ENCODE assay signal across 8 cellular contexts in the genomic region with DNA sequence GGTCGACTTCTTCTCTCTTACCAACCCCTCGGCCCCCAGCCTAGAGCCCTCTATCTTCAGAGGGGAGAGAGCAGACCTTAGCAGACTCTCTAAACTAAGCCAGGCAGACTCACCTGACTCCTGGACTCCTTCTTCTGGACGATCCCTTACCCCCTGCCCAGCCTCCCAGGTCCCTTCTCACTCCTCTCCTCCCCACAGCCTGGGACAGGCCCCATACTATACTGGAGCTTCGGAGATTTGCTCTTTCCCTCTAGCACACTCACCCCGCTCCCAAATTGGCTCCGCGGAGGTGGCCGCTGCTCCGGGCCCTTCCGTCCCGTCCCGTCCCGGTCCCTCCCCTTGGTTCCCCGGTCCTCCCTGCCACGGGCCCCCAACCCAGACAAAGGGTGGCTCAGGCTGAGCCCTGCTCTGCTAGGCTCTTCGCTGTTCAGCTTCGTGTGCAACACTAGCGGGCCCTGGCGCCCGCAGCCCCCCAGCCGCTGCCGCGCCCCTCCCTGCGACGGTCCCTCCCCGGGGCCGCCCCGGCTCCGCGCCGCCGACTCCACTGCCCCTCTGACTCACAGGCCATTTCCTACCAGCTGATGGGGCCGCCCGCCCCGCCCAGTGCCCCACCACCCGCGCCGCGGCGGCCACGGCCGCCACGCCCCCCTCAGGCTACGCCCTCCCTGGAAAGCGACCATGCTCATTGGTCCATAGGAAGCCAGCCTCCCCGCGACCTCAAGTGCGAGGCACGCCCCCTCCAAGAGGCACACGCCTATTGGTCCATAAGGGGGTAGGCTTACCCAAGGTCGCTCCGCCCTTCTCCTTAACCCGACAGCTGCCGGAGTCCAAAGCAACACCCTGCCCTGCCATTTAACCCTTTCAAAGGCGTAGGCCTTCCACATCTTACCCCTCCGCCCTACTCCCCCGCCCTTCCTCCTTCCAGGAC. TPM values are rescaled to one million over a fixed set of nuclear protein-coding genes. Genes with fewer than 3 reads are reported as not detected.
DNase-seq lines count a peak whose midpoint lies in the region; ATAC-seq, FAIRE-seq and TF ChIP-seq lines count a peak whose summit lies in the region.

No MANE protein-coding gene starts in this region.

- peak overlapping the region; percentile 84 for H3K9ac ChIP-seq in keratinocyte (ENCODE audit: control insufficient read depth, extremely low read depth, insufficient read depth, low read length)

- peaks cover 38% of the 10 kb centered on the region for H3K4me1 ChIP-seq in keratinocyte (ENCODE audit: control insufficient read depth, extremely low read depth, insufficient read depth, low read length)

- H4K20me1 ChIP-seq in keratinocyte (ENCODE audit: control insufficient read depth, extremely low read depth, insufficient read depth, low read length) = peaks cover 13% of the 10 kb centered on the region

- no peaks in the 10 kb centered on the region for H3K9me3 ChIP-seq in keratinocyte (ENCODE audit: control insufficient read depth, low read depth, low read length)

- no peaks in the 10 kb centered on the region for H3K27me3 ChIP-seq in keratinocyte (ENCODE audit: control insufficient read depth, extremely low read depth, insufficient read depth, low read length)

- ATAC-seq in GM19025 (IDR thresholded peaks at IDR 0.05; ENCODE audit: low read depth, unreplicated experiment) = peak; percentile 82
- ATAC-seq in HG03354 (IDR thresholded peaks at IDR 0.05; ENCODE audit: poor library complexity, severe bottlenecking, unreplicated experiment) = peak; percentile 67

- H3K27ac ChIP-seq in keratinocyte (ENCODE audit: control insufficient read depth, insufficient read depth, low read length) = peak overlapping the region; percentile 83

- H2AFZ ChIP-seq in keratinocyte (ENCODE audit: control insufficient read depth, low read length) = peak overlapping the region; percentile 44

- dilution Hi-C loops in keratinocyte (cut with MboI; ENCODE audit: extremely low pct_ligation_motif_present, low sequenced_read_pairs) = no loop called here

- peak overlapping the region; percentile 81 to 92 (median 91) for H3K4me3 ChIP-seq in keratinocyte (ENCODE audit: control insufficient read depth in 2 of 3, extremely low read depth in 1 of 3, insufficient read depth in 2 of 3, low read depth in 1 of 3, low read length in 3 of 3)

- H3K36me3 ChIP-seq in keratinocyte (ENCODE audit: control insufficient read depth in 2 of 2, extremely low read depth in 1 of 2, insufficient read depth in 2 of 2, low read length in 2 of 2) = peaks cover 19 to 24% of the 10 kb centered on the region in 2 experiments

- H3K4me2 ChIP-seq in keratinocyte (ENCODE audit: control insufficient read depth, extremely low read depth, insufficient read depth, low read depth, low read length) = peak overlapping the region; percentile 100

- H3K9me1 ChIP-seq in keratinocyte (ENCODE audit: control insufficient read depth, extremely low read depth, insufficient read depth, low read length) = no peaks in the 10 kb centered on the region

- peak; percentile 96 for DNase-seq in AG08396 (ENCODE audit: low spot score)
- DNase-seq in NCI-H446 (lab: John Stamatoyannopoulos, UW) = peak; percentile 97 to 99
- DNase-seq in activated CD4-positive, CD25-positive, alpha-beta regulatory T cell treated with anti-CD3 and anti-CD28 coated beads, Interleukin-2, amount 50 U/mL, for 72 hours = peak; percentile 91
- peak; percentile 74 to 95 for DNase-seq in cerebellar nuclear complex (lab: John Stamatoyannopoulos, UW)
- peak; percentile 97 for DNase-seq in keratinocyte (ENCODE audit: low read depth, low spot score)
- peak; percentile 94 to 97 (median 95) for DNase-seq in stimulated activated CD4-positive, alpha-beta T cell treated with anti-CD3 and anti-CD28 coated beads, Interleukin-12 subunit alpha, Interleukin-12 subunit beta, amount 100 ng/mL, for 48 hours (ENCODE audit: low read depth in 2 of 3, low spot score in 1 of 3)

- peak; percentile 58 for FAIRE-seq in keratinocyte (lab: Jason Lieb, UNC)

- no peak for TF ChIP-seq CTCF in keratinocyte (optimal IDR thresholded peaks at IDR 0.05 in 1 of 3, IDR thresholded peaks at IDR 0.05 in 1 of 3, conservative IDR thresholded peaks at IDR 0.05 in 1 of 3; ENCODE audit: extremely low read depth in 1 of 3, insufficient read depth in 2 of 3, low read length in 3 of 3)

- peaks cover 48% of the 10 kb centered on the region for H3K79me2 ChIP-seq in keratinocyte (ENCODE audit: control insufficient read depth, insufficient read depth, low read length)

RNA-seq across cellular contexts. Expression of a gene that starts 4.4 kb away (rescaled TPM):
- polyA plus RNA-seq in keratinocyte = 32.7 to 51.3 TPM (median 39.4 TPM) in 3 replicates
- polyA plus RNA-seq in keratinocyte (2011; ENCODE audit: low read depth) = 6.2 TPM
- polyA plus RNA-seq in keratinocyte (2011; cell fraction: cytosol; rRNA removed) = 43.2 and 52.8 TPM in 2 replicates
- polyA plus RNA-seq in keratinocyte (2011; cell fraction: nucleus; rRNA removed) = 67.9 and 80.4 TPM in 2 replicates
- polyA plus RNA-seq in keratinocyte (2012; ENCODE audit: low replicate concordance) = 19.0 and 29.9 TPM in 2 replicates
- 29.3 to 47.8 TPM (median 40.4 TPM) in 3 replicates for polyA minus RNA-seq in keratinocyte
- polyA minus RNA-seq in keratinocyte (2011; cell fraction: cytosol; rRNA and poly(A)+ RNA removed) = 44.1 TPM
- polyA minus RNA-seq in keratinocyte (2011; cell fraction: nucleus; rRNA and poly(A)+ RNA removed) = 30.5 and 37.5 TPM in 2 replicates

RNA-seq across cellular contexts. Expression of a gene that starts 8.3 kb away (rescaled TPM):
- 149 to 174 TPM (median 154 TPM) in 3 replicates for polyA plus RNA-seq in keratinocyte
- 53.8 TPM for polyA plus RNA-seq in keratinocyte (2011; ENCODE audit: low read depth)
- polyA plus RNA-seq in keratinocyte (2011; cell fraction: cytosol; rRNA removed) = 129 and 146 TPM in 2 replicates
- 70.7 and 85.4 TPM in 2 replicates for polyA plus RNA-seq in keratinocyte (2011; cell fraction: nucleus; rRNA removed)
- polyA plus RNA-seq in keratinocyte (2012; ENCODE audit: low replicate concordance) = 109 and 138 TPM in 2 replicates
- 86.9 to 195 TPM (median 104 TPM) in 3 replicates for polyA minus RNA-seq in keratinocyte
- 49.5 TPM for polyA minus RNA-seq in keratinocyte (2011; cell fraction: cytosol; rRNA and poly(A)+ RNA removed)
- 10.3 and 18.0 TPM in 2 replicates for polyA minus RNA-seq in keratinocyte (2011; cell fraction: nucleus; rRNA and poly(A)+ RNA removed)

RNA-seq across cellular contexts. Expression of a gene that starts 14.9 kb away (rescaled TPM):
- 18.6 to 27.0 TPM (median 20.7 TPM) in 3 replicates for polyA plus RNA-seq in keratinocyte
- polyA plus RNA-seq in keratinocyte (2011; ENCODE audit: low read depth) = 7.3 TPM
- 6.6 and 8.7 TPM in 2 replicates for polyA plus RNA-seq in keratinocyte (2011; cell fraction: cytosol; rRNA removed)
- 40.9 and 44.2 TPM in 2 replicates for polyA plus RNA-seq in keratinocyte (2011; cell fraction: nucleus; rRNA removed)
- polyA plus RNA-seq in keratinocyte (2012; ENCODE audit: low replicate concordance) = 12.0 and 19.7 TPM in 2 replicates
- 27.8 to 50.9 TPM (median 29.3 TPM) in 3 replicates for polyA minus RNA-seq in keratinocyte
- polyA minus RNA-seq in keratinocyte (2011; cell fraction: cytosol; rRNA and poly(A)+ RNA removed) = 8.1 TPM
- 32.5 and 39.8 TPM in 2 replicates for polyA minus RNA-seq in keratinocyte (2011; cell fraction: nucleus; rRNA and poly(A)+ RNA removed)

RNA-seq across cellular contexts. Expression of a gene that starts 31.5 kb away (rescaled TPM):
- 9.4 to 14.6 TPM (median 14.5 TPM) in 3 replicates for polyA plus RNA-seq in keratinocyte
- polyA plus RNA-seq in keratinocyte (2011; ENCODE audit: low read depth) = 8.3 TPM
- polyA plus RNA-seq in keratinocyte (2011; cell fraction: cytosol; rRNA removed) = 5.1 and 7.0 TPM in 2 replicates
- 27.6 and 30.3 TPM in 2 replicates for polyA plus RNA-seq in keratinocyte (2011; cell fraction: nucleus; rRNA removed)
- polyA plus RNA-seq in keratinocyte (2012; ENCODE audit: low replicate concordance) = 10.5 and 16.2 TPM in 2 replicates
- polyA minus RNA-seq in keratinocyte = 5.7 to 16.3 TPM (median 16.1 TPM) in 3 replicates
- 4.0 TPM for polyA minus RNA-seq in keratinocyte (2011; cell fraction: cytosol; rRNA and poly(A)+ RNA removed)
- polyA minus RNA-seq in keratinocyte (2011; cell fraction: nucleus; rRNA and poly(A)+ RNA removed) = 7.4 and 11.3 TPM in 2 replicates

RNA-seq across cellular contexts. Expression of a gene that starts 38.8 kb away (rescaled TPM):
- polyA plus RNA-seq in keratinocyte = 339 to 414 TPM (median 356 TPM) in 3 replicates
- 109 TPM for polyA plus RNA-seq in keratinocyte (2011; ENCODE audit: low read depth)
- 235 and 294 TPM in 2 replicates for polyA plus RNA-seq in keratinocyte (2011; cell fraction: cytosol; rRNA removed)
- polyA plus RNA-seq in keratinocyte (2011; cell fraction: nucleus; rRNA removed) = 447 and 511 TPM in 2 replicates
- polyA plus RNA-seq in keratinocyte (2012; ENCODE audit: low replicate concordance) = 197 and 386 TPM in 2 replicates
- polyA minus RNA-seq in keratinocyte = 460 to 537 TPM (median 484 TPM) in 3 replicates
- polyA minus RNA-seq in keratinocyte (2011; cell fraction: cytosol; rRNA and poly(A)+ RNA removed) = 296 TPM
- 417 and 614 TPM in 2 replicates for polyA minus RNA-seq in keratinocyte (2011; cell fraction: nucleus; rRNA and poly(A)+ RNA removed)

Comparison
In these comparisons a context has a peak if more than half of its experiments do, and no peak if none do; other contexts are left out.
1. Peak in every context shown above with its lines: DNase-seq, ATAC-seq, H3K4me3 ChIP-seq and H3K27ac ChIP-seq.